In genomic region chr11:120389693-120390584, GRCh38 we compare ENCODE assay signal across 28 cellular contexts. TPM values are rescaled to one million over a fixed set of nuclear protein-coding genes. Genes with fewer than 3 reads are reported as not detected.
A peak's percentile ranks its signal among the peaks of the same experiment; 100 is the strongest.
DNase-seq lines count a peak whose midpoint lies in the region; ATAC-seq, FAIRE-seq and TF ChIP-seq lines count a peak whose summit lies in the region.
"Had no signal": no experiment of that assay in that cellular context is flagged by ENCODE, and none has a peak within 500 bp of the region (broad histone marks: within the 10 kb centered on the region; RNA-seq: fewer than 3 reads in every experiment).

No MANE protein-coding gene starts in this region.

- peak overlapping the region; percentile 30 for H3K27ac Mint-ChIP-seq in type B pancreatic cell
- no peak overlapping the region for H3K27ac Mint-ChIP-seq in natural killer cell treated with Interleukin-12 subunit alpha and Interleukin-12 subunit beta and Interleukin-15 and Interleukin-18, amount 100 ng/mL, for 72 hours
- H3K27ac Mint-ChIP-seq: activated CD4-positive, alpha-beta T cell treated with anti-CD3 and anti-CD28 coated beads for 36 hours; activated naive CD8-positive, alpha-beta T cell treated with anti-CD3 and anti-CD28 coated beads for 36 hours had no signal

- peaks cover 11% of the 10 kb centered on the region for H3K9me3 Mint-ChIP-seq in type B pancreatic cell
- H3K9me3 Mint-ChIP-seq in natural killer cell treated with Interleukin-12 subunit alpha and Interleukin-12 subunit beta and Interleukin-15 and Interleukin-18, amount 100 ng/mL, for 72 hours: no peaks in the 10 kb centered on the region

- TF ChIP-seq CTCF in SK-N-SH (IDR thresholded peaks at IDR 0.05): no peak
- no peak for TF ChIP-seq CTCF in GM12878 (IDR thresholded peaks at IDR 0.05 in 2 of 3, conservative IDR thresholded peaks at IDR 0.05 in 1 of 3; ENCODE audit: control insufficient read depth in 2 of 3, extremely low read depth in 1 of 3, insufficient read depth in 1 of 3, low read depth in 3 of 3, low read length in 3 of 3)
- TF ChIP-seq CTCF in kidney (IDR thresholded peaks at IDR 0.05; ENCODE audit: borderline replicate concordance, extremely low read depth, insufficient read depth): no peak
- TF ChIP-seq CTCF in type B pancreatic cell (conservative IDR thresholded peaks at IDR 0.05): no peak

- BruUV-seq in GM12878 (replicated peaks; lab: Mats Ljungman, UMichigan): no TSS peak

- CTCF ChIA-PET in SK-N-SH (lab: Yijun Ruan, JAX) (interaction anchor here (0.7 to 1.9 kb wide), 4 partner anchors 55 to 411 kb away, joined by 3 to 7 read pairs (median 4); partner anchors contain the start of gene ARHGEF12), GM12878 (lab: Yijun Ruan, JAX) (interaction anchor here (0.6 to 1.8 kb wide), 14 partner anchors 8 to 248 kb away, joined by 3 to 14 read pairs (median 4); partner anchors contain the start of gene ARHGEF12)

- no peak overlapping the region for H3K27ac ChIP-seq in SK-N-SH (ENCODE audit: low read depth in 2 of 2, low read length in 1 of 2)
- H3K27ac ChIP-seq in GM12878 (ENCODE audit: control insufficient read depth, insufficient read depth): no peak overlapping the region
- peak overlapping the region; percentile 29 to 34 for H3K27ac ChIP-seq in kidney (ENCODE audit: low read depth in 2 of 2, low read length in 2 of 2)
- H3K27ac ChIP-seq: GM23248, uterus had no signal

- POLR2A ChIA-PET in SK-N-SH (lab: Yijun Ruan, JAX): no interaction called here
- POLR2A ChIA-PET in GM12878 (lab: Charles Lee): interaction anchor here (0.9 to 2.3 kb wide), 4 partner anchors 11 to 51 kb away, joined by 3 to 14 read pairs (median 3); no protein-coding TSS in a partner anchor

- H3K36me3 ChIP-seq in SK-N-SH (replicated peaks in 1 of 2; ENCODE audit: control insufficient read depth in 1 of 2, insufficient read depth in 2 of 2, low read length in 1 of 2) (peaks cover 0 to 3% of the 10 kb centered on the region in 2 experiments), GM12878 (ENCODE audit: control insufficient read depth in 2 of 2, insufficient read depth in 2 of 2, low read length in 1 of 2) (no peaks in the 10 kb centered on the region), kidney (ENCODE audit: control insufficient read depth in 1 of 2, insufficient read depth in 2 of 2, low read length in 2 of 2) (no peaks in the 10 kb centered on the region)
- H3K36me3 ChIP-seq: uterus had no signal

- no peaks in the 10 kb centered on the region for H3K36me3 Mint-ChIP-seq in type B pancreatic cell
- H3K36me3 Mint-ChIP-seq in natural killer cell treated with Interleukin-12 subunit alpha and Interleukin-12 subunit beta and Interleukin-15 and Interleukin-18, amount 100 ng/mL, for 72 hours: no peaks in the 10 kb centered on the region

- in situ Hi-C loops in GM12878 (cut with MboI): no loop called here

- RAD21 ChIA-PET in GM12878 (lab: Charles Lee; ENCODE audit: unreplicated experiment): interaction anchor here (0.9 to 2.9 kb wide), 6 partner anchors 11 to 87 kb away, joined by 3 to 36 read pairs (median 4); no protein-coding TSS in a partner anchor

- H3F3A ChIP-seq in SK-N-SH (replicated peaks; ENCODE audit: insufficient read depth): peaks cover 4% of the 10 kb centered on the region

- H3K4me1 Mint-ChIP-seq in type B pancreatic cell (ENCODE audit: unreplicated experiment): peaks cover 36% of the 10 kb centered on the region
- H3K4me1 Mint-ChIP-seq in natural killer cell treated with Interleukin-12 subunit alpha and Interleukin-12 subunit beta and Interleukin-15 and Interleukin-18, amount 100 ng/mL, for 72 hours (ENCODE audit: low read depth in 2 of 2): peaks cover 6 to 11% of the 10 kb centered on the region in 2 donors
- H3K4me1 Mint-ChIP-seq: activated CD4-positive, alpha-beta T cell treated with anti-CD3 and anti-CD28 coated beads for 36 hours; activated naive CD8-positive, alpha-beta T cell treated with anti-CD3 and anti-CD28 coated beads for 36 hours had no signal

- WGBS in SK-N-SH (ENCODE audit: low lambda C conversion rate): 96% methylated on average over 5 of the region's 5 CpGs
- WGBS in GM12878 (ENCODE audit: insufficient coverage, insufficient replicate concordance, low lambda C conversion rate, missing lambda C conversion rate): 84% methylated on average over 5 of the region's 5 CpGs

- H3K4me3 Mint-ChIP-seq in type B pancreatic cell: no peak overlapping the region
- H3K4me3 Mint-ChIP-seq in natural killer cell treated with Interleukin-12 subunit alpha and Interleukin-12 subunit beta and Interleukin-15 and Interleukin-18, amount 100 ng/mL, for 72 hours: no peak overlapping the region
- H3K4me3 Mint-ChIP-seq: activated CD4-positive, alpha-beta T cell treated with anti-CD3 and anti-CD28 coated beads for 36 hours; activated naive CD8-positive, alpha-beta T cell treated with anti-CD3 and anti-CD28 coated beads for 36 hours had no signal

- H2AFZ ChIP-seq in SK-N-SH (ENCODE audit: low read depth) (no peak overlapping the region), GM12878 (ENCODE audit: control insufficient read depth, low read depth, low read length) (no peak overlapping the region)
- H2AFZ ChIP-seq: GM23248 had no signal

- H3K9me2 ChIP-seq in SK-N-SH: no peaks in the 10 kb centered on the region

- H3K79me2 ChIP-seq in SK-N-SH (ENCODE audit: insufficient read depth): peaks cover 100% of the 10 kb centered on the region
- no peaks in the 10 kb centered on the region; the same call in 1 of the 2 replicates for H3K79me2 ChIP-seq in GM12878 (ENCODE audit: control insufficient read depth, insufficient read depth, low read length)

- H3K9me3 ChIP-seq in SK-N-SH (no peaks in the 10 kb centered on the region), GM12878 (replicated peaks; ENCODE audit: control insufficient read depth, insufficient read depth, low read length) (no peaks in the 10 kb centered on the region; the same call in 2 of the 3 replicates), kidney (ENCODE audit: control insufficient read depth in 1 of 2, low read length in 2 of 2) (no peaks in the 10 kb centered on the region)
- H3K9me3 ChIP-seq: uterus had no signal

- H3K4me2 ChIP-seq in SK-N-SH (no peak overlapping the region), GM12878 (ENCODE audit: control insufficient read depth, insufficient read depth) (no peak overlapping the region)

- no peaks in the 10 kb centered on the region for H3K27me3 Mint-ChIP-seq in type B pancreatic cell
- H3K27me3 Mint-ChIP-seq in natural killer cell treated with Interleukin-12 subunit alpha and Interleukin-12 subunit beta and Interleukin-15 and Interleukin-18, amount 100 ng/mL, for 72 hours: peaks cover 6 to 13% of the 10 kb centered on the region in 2 donors

- H4K20me1 ChIP-seq in SK-N-SH (ENCODE audit: insufficient read depth) (peaks cover 65% of the 10 kb centered on the region), GM12878 (ENCODE audit: control insufficient read depth, insufficient read depth) (no peaks in the 10 kb centered on the region)

- no peak overlapping the region for H3K4me3 ChIP-seq in SK-N-SH (ENCODE audit: low read depth in 2 of 2, low read length in 1 of 2)
- H3K4me3 ChIP-seq in GM12878: no peak overlapping the region
- peak overlapping the region in 1 of 2 donors; percentile 1 for H3K4me3 ChIP-seq in kidney (ENCODE audit: low read length in 2 of 2)
- H3K4me3 ChIP-seq: GM23248, lung, uterus had no signal

- intact Hi-C loops in GM12878 (cut with micrococcal nuclease; ENCODE audit: unreplicated experiment): no loop called here
- intact Hi-C loops in kidney (cut with DNase I): no loop called here

- H3K27me3 ChIP-seq in SK-N-SH (ENCODE audit: insufficient read depth) (no peaks in the 10 kb centered on the region), GM12878 (replicated peaks in 1 of 2; ENCODE audit: control insufficient read depth in 2 of 2, insufficient read depth in 2 of 2, low read length in 1 of 2) (no peaks in the 10 kb centered on the region)
- H3K27me3 ChIP-seq: uterus had no signal

- SMC1A ChIA-PET in GM12878 (lab: Charles Lee; ENCODE audit: uncharacterized antibody, unreplicated experiment): interaction anchor here (0.7 to 3.6 kb wide), 15 partner anchors 8 to 110 kb away, joined by 3 to 38 read pairs (median 5); no protein-coding TSS in a partner anchor

- DNase-seq in SK-N-SH (no peak), GM12878 (ENCODE audit: low read depth, low spot score) (no peak), kidney (no peak), type B pancreatic cell (ENCODE audit: extremely low spot score, unreplicated experiment) (no peak)
- no peak for DNase-seq in stimulated activated CD4-positive, alpha-beta T cell treated with anti-CD3 and anti-CD28 coated beads, Interleukin-4, amount 100 ng/mL, for 24 hours
- no peak for DNase-seq in natural killer cell treated with Interleukin-12 subunit alpha and Interleukin-12 subunit beta and Interleukin-15 and Interleukin-18, amount 100 ng/mL, for 72 hours (ENCODE audit: low spot score)
- DNase-seq: 8988T; activated CD4-positive, alpha-beta T cell treated with anti-CD3 and anti-CD28 coated beads for 36 hours; activated effector memory CD4-positive, alpha-beta T cell treated with Interleukin-2 at 50 U/mL for 16 hours; activated naive CD8-positive, alpha-beta T cell treated with anti-CD3 and anti-CD28 coated beads for 36 hours; aorta; Calu3; caudate nucleus; GM23248; IMR-90; NCI-H1105; NCI-H2029 treated with DMSO at 0.1 percent for 48 hours; NCI-H2227 treated with DMSO at 0.1 percent for 48 hours; NCI-H526 treated with DMSO at 0.1 percent for 48 hours; RPMI8226; stimulated activated naive CD4-positive, alpha-beta T cell treated with Interleukin-2 at 50 U/mL for 16 hours; uterus had no signal

- ATAC-seq in SK-N-SH treated with all-trans-retinoic acid at 6 μM for 48 hours (no peak), GM12878 (no peak), HG03442 (IDR thresholded peaks at IDR 0.05; ENCODE audit: unreplicated experiment) (no peak)
- ATAC-seq in natural killer cell treated with Interleukin-12 subunit alpha and Interleukin-12 subunit beta and Interleukin-15 and Interleukin-18, amount 100 ng/mL, for 72 hours: no peak
- ATAC-seq: activated CD4-positive, alpha-beta T cell treated with anti-CD3 and anti-CD28 coated beads for 36 hours; sciatic nerve had no signal

- TF ChIP-seq RAD21 in SK-N-SH (IDR thresholded peaks at IDR 0.05; ENCODE audit: low read length): no peak
- TF ChIP-seq RAD21 in GM12878 (IDR thresholded peaks at IDR 0.05; ENCODE audit: insufficient read depth, low read depth, low read length): no peak

- FAIRE-seq in GM12878 (lab: Jason Lieb, UNC) (no peak), kidney (lab: Jason Lieb, UNC) (no peak)
- FAIRE-seq: endometrium, GM12891 had no signal

- TF ChIP-seq POLR2A in GM12878 (IDR thresholded peaks at IDR 0.05; ENCODE audit: low read depth, low read length): no peak

- no peak for TF ChIP-seq EP300 in SK-N-SH (IDR thresholded peaks at IDR 0.05; ENCODE audit: borderline replicate concordance in 1 of 2, low read depth in 1 of 2, low read length in 1 of 2)
- TF ChIP-seq EP300 in GM12878 (IDR thresholded peaks at IDR 0.05; ENCODE audit: borderline replicate concordance in 1 of 2, control insufficient read depth in 1 of 2, low read depth in 2 of 2, low read length in 2 of 2): no peak

- no peak overlapping the region for H3K9ac ChIP-seq in SK-N-SH
- H3K9ac ChIP-seq in GM12878 (ENCODE audit: control insufficient read depth, insufficient read depth, low read length): no peak overlapping the region
- H3K9ac ChIP-seq in kidney (ENCODE audit: low read length in 2 of 2): no peak overlapping the region
- H3K9ac ChIP-seq: GM23248 had no signal

- H3K4me1 ChIP-seq in SK-N-SH (ENCODE audit: control insufficient read depth in 1 of 2, insufficient read depth in 2 of 2, low read depth in 1 of 2, low read length in 1 of 2) (peaks cover 14 to 35% of the 10 kb centered on the region in 2 experiments), GM12878 (ENCODE audit: control insufficient read depth, insufficient read depth, low read length) (no peaks in the 10 kb centered on the region), kidney (ENCODE audit: control insufficient read depth in 1 of 2, insufficient read depth in 1 of 2, low read depth in 1 of 2, low read length in 2 of 2) (peaks cover 0 to 21% of the 10 kb centered on the region in 2 donors)

RNA-seq across cellular contexts. Expression of gene ARHGEF12, which starts 53.7 kb away (rescaled TPM):
- 12.3 and 15.9 TPM in 2 replicates for polyA plus RNA-seq in SK-N-SH (2012; rRNA removed)
- 20.8 and 21.6 TPM in 2 replicates for polyA plus RNA-seq in SK-N-SH (2012; cell fraction: cytosol; rRNA removed)
- polyA plus RNA-seq in SK-N-SH (2012; cell fraction: nucleus; rRNA removed): 12.4 and 23.6 TPM in 2 replicates
- total RNA-seq in GM12878 (2013; cell fraction: nucleolus; rRNA removed): 183 and 194 TPM in 2 replicates
- 24.0 and 28.5 TPM in 2 replicates for total RNA-seq in GM12878 (2014; rRNA removed)
- total RNA-seq in GM12878 (2014; rRNA removed; fragmentation: Illumina TruSeq; extraction: Trizol): 39.4 and 39.5 TPM in 2 replicates
- total RNA-seq in GM12878 (2021): 36.5 and 40.8 TPM in 2 replicates
- 10.0 TPM for polyA plus RNA-seq in GM12878 (2011; ENCODE audit: low read depth)
- 23.9 and 28.4 TPM in 2 replicates for polyA plus RNA-seq in GM12878 (2011; rRNA removed)
- polyA plus RNA-seq in GM12878 (2011; cell fraction: cytosol; rRNA removed): 13.8 and 16.1 TPM in 2 replicates
- polyA plus RNA-seq in GM12878 (2011; cell fraction: nucleus; rRNA removed): 20.5 and 29.4 TPM in 2 replicates
- polyA plus RNA-seq in GM12878 (2012): 10.0 and 11.7 TPM in 2 replicates
- 30.3 and 35.0 TPM in 2 replicates for polyA plus RNA-seq in GM12878 (2014; fragmentation: Illumina TruSeq; extraction: Trizol)
- 1 to 10 TPM; 2.7 to 3.6 TPM for polyA plus RNA-seq in GM12878 (2014; fragmentation: Nextera tagmentation; extraction: Ambion mirVana)
- 15.8 and 17.9 TPM in 2 replicates for polyA plus RNA-seq in GM12878 (2014; rRNA removed)
- polyA plus RNA-seq in GM12878 (2016; fragmentation: Nextera tagmentation; extraction: Ambion mirVana): 10 to 100 TPM; 14.8 to 14.9 TPM
- polyA minus RNA-seq in GM12878 (2011; rRNA and poly(A)+ RNA removed): 74.0 and 93.3 TPM in 2 replicates
- polyA minus RNA-seq in GM12878 (2011; cell fraction: cytosol; rRNA and poly(A)+ RNA removed): 28.7 and 33.9 TPM in 2 replicates
- polyA minus RNA-seq in GM12878 (2011; cell fraction: nucleus; rRNA and poly(A)+ RNA removed): 42.0 and 81.6 TPM in 2 replicates
- 161 TPM for total RNA-seq in kidney
- 21.1 TPM for polyA plus RNA-seq in kidney (ENCODE audit: insufficient read depth, low read depth, low replicate concordance)
- total RNA-seq in type B pancreatic cell (ENCODE audit: low replicate concordance): 73.8 and 85.7 TPM in 2 replicates
- total RNA-seq in natural killer cell treated with Interleukin-12 subunit alpha and Interleukin-12 subunit beta and Interleukin-15 and Interleukin-18, amount 100 ng/mL, for 72 hours: 10 to 100 TPM; 27.1 to 38.2 TPM

Comparison
In these comparisons a context has a peak if more than half of its experiments do, and no peak if none do; other contexts are left out.
1. H3K27ac ChIP-seq: peak in kidney (2 of 2); none in SK-N-SH (0 of 2) and GM12878 (single experiment).